In genomic region chr1:24151175-24151533, GRCh38 we compare ENCODE assay signal across 9 cellular contexts. TPM values are rescaled to one million over a fixed set of nuclear protein-coding genes. Genes with fewer than 3 reads are reported as not detected.
DNase-seq lines count a peak whose midpoint lies in the region; ATAC-seq and TF ChIP-seq lines count a peak whose summit lies in the region.
"Had no signal": no experiment of that assay in that cellular context is flagged by ENCODE, and none has a peak within 500 bp of the region (broad histone marks: within the 10 kb centered on the region; RNA-seq: fewer than 3 reads in every experiment).

No MANE protein-coding gene starts in this region.

- H3K27ac Mint-ChIP-seq in neural progenitor cell = peak overlapping the region; percentile 72
- H3K27ac Mint-ChIP-seq: activated CD4-positive, alpha-beta T cell treated with anti-CD3 and anti-CD28 coated beads, Interleukin-2, amount 10 ng/mL, durations not matched to agents 7 days and 5 days had no signal

- peaks cover 32% of the 10 kb centered on the region for H3F3A ChIP-seq in neural progenitor cell (ENCODE audit: low read depth)

- H3K27me3 Mint-ChIP-seq in neural progenitor cell (ENCODE audit: insufficient read depth, low read depth) = peaks cover 11% of the 10 kb centered on the region

- no peak for TF ChIP-seq CTCF in neural progenitor cell (IDR thresholded peaks at IDR 0.05)

- no peaks in the 10 kb centered on the region for H3K79me2 ChIP-seq in neural progenitor cell (ENCODE audit: low read depth)

- H3K4me1 ChIP-seq in HAP-1 (peaks cover 15% of the 10 kb centered on the region), ectodermal cell (ENCODE audit: control insufficient read depth, insufficient read depth, low read length) (peaks cover 5% of the 10 kb centered on the region), neural progenitor cell (peaks cover 24% of the 10 kb centered on the region)

- peak overlapping the region; percentile 80 for H3K4me2 ChIP-seq in neural progenitor cell

- ATAC-seq in GM21367 (IDR thresholded peaks at IDR 0.05; ENCODE audit: unreplicated experiment) = no peak

- H3K27ac ChIP-seq in ectodermal cell (ENCODE audit: insufficient read depth, low read depth, low read length, poor library complexity, severe bottlenecking) (no peak overlapping the region), neural progenitor cell (peak overlapping the region; percentile 81)

- H2AFZ ChIP-seq in neural progenitor cell (replicated peaks) = no peak overlapping the region

- no peaks in the 10 kb centered on the region for H3K27me3 ChIP-seq in HAP-1 (ENCODE audit: low read depth)
- H3K27me3 ChIP-seq in ectodermal cell (ENCODE audit: control insufficient read depth, insufficient read depth, low read length, poor library complexity, severe bottlenecking) = peaks cover 5% of the 10 kb centered on the region
- no peaks in the 10 kb centered on the region for H3K27me3 ChIP-seq in neural progenitor cell

- WGBS in ectodermal cell, 2 experiments = 5 to 6% methylated on average over 12 of the region's 12 CpGs

- no peaks in the 10 kb centered on the region for H3K9me3 Mint-ChIP-seq in neural progenitor cell
- H3K9me3 Mint-ChIP-seq: activated CD4-positive, alpha-beta T cell treated with anti-CD3 and anti-CD28 coated beads, Interleukin-2, amount 10 ng/mL, durations not matched to agents 7 days and 5 days had no signal

- H3K4me3 ChIP-seq in HAP-1 (no peak overlapping the region; the same call in 1 of the 2 replicates), ectodermal cell (ENCODE audit: insufficient read depth, low read depth, low read length) (peak overlapping the region; percentile 25), neural progenitor cell (peak overlapping the region; percentile 50)

- H3K9me3 ChIP-seq in HAP-1 (no peaks in the 10 kb centered on the region), ectodermal cell (ENCODE audit: control insufficient read depth, low read length) (no peaks in the 10 kb centered on the region), neural progenitor cell (ENCODE audit: low read depth) (no peaks in the 10 kb centered on the region)

- peaks cover 18% of the 10 kb centered on the region for H3K4me1 Mint-ChIP-seq in neural progenitor cell

- peak overlapping the region; percentile 38 for H3K9ac ChIP-seq in neural progenitor cell

- H3K36me3 ChIP-seq in HAP-1 (replicated peaks) (peaks cover 3% of the 10 kb centered on the region; the same call in 1 of the 2 replicates), ectodermal cell (ENCODE audit: control insufficient read depth, insufficient read depth, low read length) (no peaks in the 10 kb centered on the region), neural progenitor cell (no peaks in the 10 kb centered on the region)

- H3K4me3 Mint-ChIP-seq in neural progenitor cell = peak overlapping the region; percentile 74

- no peaks in the 10 kb centered on the region for H3K36me3 Mint-ChIP-seq in neural progenitor cell

- in situ Hi-C loops in HAP-1 (cut with MboI; ENCODE audit: low sequenced_read_pairs) = no loop called here

- no peaks in the 10 kb centered on the region for H4K20me1 ChIP-seq in neural progenitor cell (ENCODE audit: low read depth)

- DNase-seq in HAP-1 (ENCODE audit: low spot score in 2 of 2) (peak; percentile 50 to 68), NCI-H345 (lab: John Stamatoyannopoulos, UW) (peak; percentile 29), neural progenitor cell (ENCODE audit: low spot score) (peak; percentile 92), HK-2 (ENCODE audit: unreplicated experiment) (no peak), NCI-H82 (lab: John Stamatoyannopoulos, UW) (no peak), Kasumi-1 (lab: John Stamatoyannopoulos, UW) (no peak)

RNA-seq across cellular contexts. Expression of gene IL22RA1, which starts 8.2 kb away (rescaled TPM):
- polyA plus RNA-seq in ectodermal cell (2013, experiment 1 of 4) = not detected
- polyA plus RNA-seq in ectodermal cell (2013, experiment 2 of 4) = not detected
- polyA plus RNA-seq in ectodermal cell (2013, experiment 3 of 4) = not detected
- not detected for polyA plus RNA-seq in ectodermal cell (2013, experiment 4 of 4)
- 0.03 TPM in 1 of 2 replicates, not detected in the other for total RNA-seq in neural progenitor cell (ENCODE audit: low replicate concordance)
- total RNA-seq: activated CD4-positive, alpha-beta T cell treated with anti-CD3 and anti-CD28 coated beads, Interleukin-2, amount 10 ng/mL, durations not matched to agents 7 days and 5 days had no signal

RNA-seq across cellular contexts. Expression of gene IFNLR1, which starts 35.9 kb away (rescaled TPM):
- polyA plus RNA-seq in ectodermal cell (2013, experiment 1 of 4) = 1.2 TPM
- 1.2 TPM for polyA plus RNA-seq in ectodermal cell (2013, experiment 2 of 4)
- 0.85 TPM for polyA plus RNA-seq in ectodermal cell (2013, experiment 3 of 4)
- polyA plus RNA-seq in ectodermal cell (2013, experiment 4 of 4) = 0.81 TPM
- 3.0 and 3.3 TPM in 2 replicates for total RNA-seq in neural progenitor cell (ENCODE audit: low replicate concordance)

RNA-seq across cellular contexts. Expression of gene MYOM3, which starts 39.2 kb away (rescaled TPM):
- 0.30 TPM for polyA plus RNA-seq in ectodermal cell (2013, experiment 1 of 4)
- 0.28 TPM for polyA plus RNA-seq in ectodermal cell (2013, experiment 2 of 4)
- 0.48 TPM for polyA plus RNA-seq in ectodermal cell (2013, experiment 3 of 4)
- 0.20 TPM for polyA plus RNA-seq in ectodermal cell (2013, experiment 4 of 4)
- 0.06 TPM in 1 of 2 replicates, not detected in the other for total RNA-seq in neural progenitor cell (ENCODE audit: low replicate concordance)
- total RNA-seq: activated CD4-positive, alpha-beta T cell treated with anti-CD3 and anti-CD28 coated beads, Interleukin-2, amount 10 ng/mL, durations not matched to agents 7 days and 5 days had no signal

Comparison
In these comparisons a context has a peak if more than half of its experiments do, and no peak if none do; other contexts are left out.
1. DNase-seq: peak in HAP-1 (2 of 2), NCI-H345 (single experiment) and neural progenitor cell (single experiment); none in HK-2 (single experiment), NCI-H82 (single experiment) and Kasumi-1 (0 of 2).